In genomic region chr3:141368925-141369794, GRCh38 we compare ENCODE assay signal across 8 cellular contexts. TPM values are rescaled to one million over a fixed set of nuclear protein-coding genes. Genes with fewer than 3 reads are reported as not detected.
DNase-seq lines count a peak whose midpoint lies in the region; ATAC-seq and TF ChIP-seq lines count a peak whose summit lies in the region.

No MANE protein-coding gene starts in this region.

- H3K27me3 Mint-ChIP-seq in chondrocyte (ENCODE audit: low read depth) = no peaks in the 10 kb centered on the region

- H3K27me3 ChIP-seq in Loucy (ENCODE audit: insufficient read depth, low read length, poor library complexity, severe bottlenecking) (no peaks in the 10 kb centered on the region), muscle layer of duodenum (ENCODE audit: low read depth, low read length) (no peaks in the 10 kb centered on the region)

- TF ChIP-seq CTCF in Loucy (conservative IDR thresholded peaks at IDR 0.05; ENCODE audit: low read length) (no peak), chondrocyte (IDR thresholded peaks at IDR 0.05) (no peak)

- DNase-seq in A172 (ENCODE audit: low spot score) (peak; percentile 11), chondrocyte (ENCODE audit: low spot score) (no peak), AG08396 (ENCODE audit: low spot score) (no peak), HEK293T (ENCODE audit: extremely low spot score) (no peak), NCI-H774 (lab: John Stamatoyannopoulos, UW) (no peak)

- POLR2A ChIA-PET in HEK293T (lab: Yijun Ruan, JAX) = interaction anchor here (0.8 to 1.9 kb wide), 8 partner anchors 8 to 79 kb away, joined by 3 to 11 read pairs (median 3); no protein-coding TSS in a partner anchor

- H3K4me1 ChIP-seq in Loucy (ENCODE audit: insufficient read depth, low read length, poor library complexity, severe bottlenecking) = peaks cover 3% of the 10 kb centered on the region
- H3K4me1 ChIP-seq in muscle layer of duodenum (ENCODE audit: control insufficient read depth in 1 of 2, insufficient read depth in 2 of 2, low read length in 2 of 2) = peaks cover 11 to 23% of the 10 kb centered on the region in 2 donors

- H3K4me3 ChIP-seq in Loucy (ENCODE audit: low read length, poor library complexity, severe bottlenecking) (no peak overlapping the region), muscle layer of duodenum (ENCODE audit: low read depth in 1 of 2, low read length in 2 of 2) (peak overlapping the region; percentile 42 to 53)

- peak overlapping the region; percentile 100 for H3K27ac Mint-ChIP-seq in chondrocyte (ENCODE audit: unreplicated experiment)

- peaks cover 54% of the 10 kb centered on the region for H3K4me1 Mint-ChIP-seq in chondrocyte (ENCODE audit: low read depth)

- H3K27ac ChIP-seq in muscle layer of duodenum (ENCODE audit: low read length) = peak overlapping the region; percentile 95

- no peaks in the 10 kb centered on the region for H3K9me2 ChIP-seq in Loucy (replicated peaks; ENCODE audit: low read depth, low read length)

- CTCF ChIA-PET in HEK293T (lab: Yijun Ruan, JAX) = interaction anchor here (0.6 to 2.0 kb wide), 4 partner anchors 8 to 239 kb away, joined by 3 to 5 read pairs (median 4); no protein-coding TSS in a partner anchor

- no peak overlapping the region for H3K4me2 ChIP-seq in Loucy (ENCODE audit: low read depth, low read length, poor library complexity, severe bottlenecking)

- peaks cover 9% of the 10 kb centered on the region for H3K36me3 Mint-ChIP-seq in chondrocyte (ENCODE audit: low read depth)

- H3K79me2 ChIP-seq in Loucy (ENCODE audit: insufficient read depth, low read length) = no peaks in the 10 kb centered on the region

- ATAC-seq in HG03045 (IDR thresholded peaks at IDR 0.05; ENCODE audit: unreplicated experiment) = no peak

- no peaks in the 10 kb centered on the region for H4K20me1 ChIP-seq in Loucy (ENCODE audit: insufficient read depth, low read length, poor library complexity, severe bottlenecking)

- H3K36me3 ChIP-seq in Loucy (ENCODE audit: insufficient read depth, low read length) = no peaks in the 10 kb centered on the region
- H3K36me3 ChIP-seq in muscle layer of duodenum (ENCODE audit: control insufficient read depth in 1 of 2, insufficient read depth in 2 of 2, low read length in 2 of 2) = peaks cover 0 to 20% of the 10 kb centered on the region in 2 donors

- no peaks in the 10 kb centered on the region for H3K9me3 Mint-ChIP-seq in chondrocyte (ENCODE audit: low read depth)

- peak overlapping the region; percentile 79 for H3K4me3 Mint-ChIP-seq in chondrocyte (ENCODE audit: unreplicated experiment)

- no peaks in the 10 kb centered on the region for H3K9me3 ChIP-seq in Loucy (ENCODE audit: insufficient read depth, low read depth, low read length)
- no peaks in the 10 kb centered on the region for H3K9me3 ChIP-seq in muscle layer of duodenum (ENCODE audit: control insufficient read depth in 1 of 2, low read length in 2 of 2)

- no peaks in the 10 kb centered on the region for H3F3A ChIP-seq in Loucy (ENCODE audit: low read depth)

- no peak overlapping the region for H3K9ac ChIP-seq in Loucy (ENCODE audit: low read depth, low read length, poor library complexity, severe bottlenecking)

- H2AFZ ChIP-seq in Loucy (ENCODE audit: low read length) = peak overlapping the region; percentile 68

TF ChIP-seq in HEK293T, 16 proteins besides CTCF, POLR2A, EP300 and RAD21:
- no peak for TF ChIP-seq LEF1 (IDR thresholded peaks at IDR 0.05; ENCODE audit: borderline replicate concordance)
- TF ChIP-seq FOXK2 (IDR thresholded peaks at IDR 0.05) = no peak
- no peak for TF ChIP-seq BHLHE40 (IDR thresholded peaks at IDR 0.05; ENCODE audit: borderline replicate concordance)
- no peak for TF ChIP-seq FOXM1 (IDR thresholded peaks at IDR 0.05; ENCODE audit: borderline replicate concordance)
- TF ChIP-seq SUZ12 (IDR thresholded peaks at IDR 0.05) = no peak
- no peak for TF ChIP-seq ELF4 (IDR thresholded peaks at IDR 0.05)
- no peak for TF ChIP-seq ARNT (IDR thresholded peaks at IDR 0.05)
- TF ChIP-seq TARDBP (IDR thresholded peaks at IDR 0.05) = no peak
- TF ChIP-seq PKNOX1 (IDR thresholded peaks at IDR 0.05) = no peak
- TF ChIP-seq CTBP1 (IDR thresholded peaks at IDR 0.05; ENCODE audit: borderline replicate concordance) = no peak
- no peak for TF ChIP-seq SP1 (IDR thresholded peaks at IDR 0.05)
- no peak for TF ChIP-seq FOXA1 (IDR thresholded peaks at IDR 0.05)
- no peak for TF ChIP-seq NFRKB (IDR thresholded peaks at IDR 0.05)
- no peak for TF ChIP-seq L3MBTL2 (conservative IDR thresholded peaks at IDR 0.05)
- TF ChIP-seq ZNF384 (IDR thresholded peaks at IDR 0.05) = no peak
- no peak for TF ChIP-seq HDGF (IDR thresholded peaks at IDR 0.05; ENCODE audit: borderline replicate concordance)
TF ChIP-seq in HEK293T: peak in this region for 0.

RNA-seq across cellular contexts. Expression of gene ZBTB38, which starts 0.9 kb away (rescaled TPM):
- total RNA-seq in A172 (2014; rRNA removed; shearing (Covaris generic)) = 81.2 and 94.1 TPM in 2 replicates
- total RNA-seq in chondrocyte = 50.4 to 71.1 TPM (median 64.6 TPM) in 3 replicates
